8 cellular contexts compared by ENCODE assay signal in genomic region chr3:4994144-4994730, GRCh38. TPM values are rescaled to one million over a fixed set of nuclear protein-coding genes. Genes with fewer than 3 reads are reported as not detected.
DNase-seq lines count a peak whose midpoint lies in the region; ATAC-seq and TF ChIP-seq lines count a peak whose summit lies in the region.
"Had no signal": no experiment of that assay in that cellular context is flagged by ENCODE, and none has a peak within 500 bp of the region (broad histone marks: within the 10 kb centered on the region; RNA-seq: fewer than 3 reads in every experiment).

No MANE protein-coding gene starts in this region.

- TF ChIP-seq POLR2A in stomach (IDR thresholded peaks at IDR 0.05), result no peak

- H3K27ac ChIP-seq in stomach, result peak overlapping the region in 3 of 5 donors; percentile 57 to 67 (median 61)

- no peaks in the 10 kb centered on the region for H3K9me3 ChIP-seq in stomach

- TF ChIP-seq EP300 in stomach (IDR thresholded peaks at IDR 0.05), result no peak

- H3K4me1 ChIP-seq in stomach, result peaks cover 0 to 15% (median 5%) of the 10 kb centered on the region in 4 donors

- intact Hi-C loops in stomach (cut with DNase I; ENCODE audit: low total_unique reads), result no loop called here

- no peaks in the 10 kb centered on the region for H3K27me3 ChIP-seq in stomach

- DNase-seq in activated CD4-positive, CD25-positive, alpha-beta regulatory T cell treated with anti-CD3 and anti-CD28 coated beads, Interleukin-2, amount 50 U/mL, for 72 hours, result peak; percentile 17
- peak; percentile 40 for DNase-seq in fibroblast of pulmonary artery (ENCODE audit: low read depth)
- no peak for DNase-seq in stomach
- no peak for DNase-seq in superior temporal gyrus (ENCODE audit: extremely low spot score)
- DNase-seq in mucosa of gallbladder (ENCODE audit: low spot score), result no peak
- DNase-seq: H9 had no signal

- ATAC-seq in HG02885 (IDR thresholded peaks at IDR 0.05; ENCODE audit: poor library complexity, unreplicated experiment) (peak; percentile 43), HG03521 (IDR thresholded peaks at IDR 0.05; ENCODE audit: unreplicated experiment) (no peak)

- no peak for TF ChIP-seq CTCF in fibroblast of pulmonary artery (IDR thresholded peaks at IDR 0.05; ENCODE audit: low read length, missing control alignments)
- no peak for TF ChIP-seq CTCF in stomach (IDR thresholded peaks at IDR 0.05)

- H3K4me3 ChIP-seq in fibroblast of pulmonary artery (replicated peaks; ENCODE audit: low read depth, low read length), result no peak overlapping the region
- H3K4me3 ChIP-seq in stomach, result no peak overlapping the region

- no peaks in the 10 kb centered on the region for H3K36me3 ChIP-seq in stomach

RNA-seq across cellular contexts. Expression of gene BHLHE40, which starts 15.0 kb away (rescaled TPM):
- total RNA-seq in stomach (10 to 100 TPM in 4 of 5 donors, 1 to 10 TPM in 1; 7.6 to 34.7 (median 26.6) TPM), mucosa of gallbladder (56.5 TPM)
- 10 to 100 TPM; 17.7 to 39.7 (median 24.1) TPM for polyA plus RNA-seq in stomach

Comparison
In these comparisons a context has a peak if more than half of its experiments do, and no peak if none do; other contexts are left out.
1. DNase-seq: peak in activated CD4-positive, CD25-positive, alpha-beta regulatory T cell treated with anti-CD3 and anti-CD28 coated beads, Interleukin-2, amount 50 U/mL, for 72 hours (single experiment) and fibroblast of pulmonary artery (single experiment); none in stomach (single experiment), superior temporal gyrus (single experiment) and mucosa of gallbladder (single experiment).